8 cellular contexts compared by ENCODE assay signal in genomic region chr12:98515368-98516183, GRCh38.
DNase-seq lines count a peak whose midpoint lies in the region; ATAC-seq lines count a peak whose summit lies in the region.

Gene TMPO, plus strand, starts transcription at chr12:98515590. Its CDS starts 278 bp downstream, at chr12:98515868.

- DNase-seq in NCI-H526 treated with DMSO at 0.1 percent for 48 hours (lab: John Stamatoyannopoulos, UW) = peak; percentile 88
- DNase-seq in activated CD4-positive, alpha-beta T cell treated with anti-CD3 and anti-CD28 coated beads for 48 hours = peak; percentile 97
- DNase-seq in stimulated activated CD4-positive, alpha-beta T cell treated with anti-CD3 and anti-CD28 coated beads, Interleukin-1b, Interleukin-23, amount 100 ng/mL, for 24 hours (ENCODE audit: low read depth in 4 of 4, low spot score in 1 of 4) = peak; percentile 86 to 91 (median 88)

- H3K9me3 ChIP-seq in BLaER1 treated with 17β-estradiol and CSF1 and Interleukin-3, amounts not matched to agents 10 nM and 100 nM (replicated peaks in 1 of 11) = no peaks in the 10 kb centered on the region

- peak within 1 kb of the TSS; percentile 76 to 93 (median 86) for H3K4me2 ChIP-seq in BLaER1 treated with 17β-estradiol and CSF1 and Interleukin-3, amounts not matched to agents 10 nM and 100 nM

- H3K9ac ChIP-seq in BLaER1 treated with 17β-estradiol and CSF1 and Interleukin-3, amounts not matched to agents 10 nM and 100 nM = peak within 1 kb of the TSS; percentile 92 to 100 (median 98)

- peaks cover 27 to 49% (median 35%) of the 10 kb centered on the region in 10 experiments for H3K4me1 ChIP-seq in BLaER1 treated with 17β-estradiol and CSF1 and Interleukin-3, amounts not matched to agents 10 nM and 100 nM

- H3K36me3 ChIP-seq in BLaER1 treated with 17β-estradiol and CSF1 and Interleukin-3, amounts not matched to agents 10 nM and 100 nM = peaks cover 0 to 44% (median 26%) of the 10 kb centered on the region in 11 experiments; a peak in 14 of 22 replicates

- peak; percentile 68 for ATAC-seq in GM19351 (IDR thresholded peaks at IDR 0.05; ENCODE audit: unreplicated experiment)
- ATAC-seq in HG03520 (IDR thresholded peaks at IDR 0.05; ENCODE audit: unreplicated experiment) = peak; percentile 82

- peak within 1 kb of the TSS; percentile 84 to 100 (median 96) for H3K4me3 ChIP-seq in BLaER1 treated with 17β-estradiol and CSF1 and Interleukin-3, amounts not matched to agents 10 nM and 100 nM

- H3K27ac ChIP-seq in BLaER1 treated with 17β-estradiol and CSF1 and Interleukin-3, amounts not matched to agents 10 nM and 100 nM = peak within 1 kb of the TSS; percentile 89 to 100 (median 99)
- H3K27ac ChIP-seq in cingulate gyrus (ENCODE audit: low read depth, low read length) (peak within 1 kb of the TSS; percentile 97), layer of hippocampus (ENCODE audit: low read depth, low read length) (peak within 1 kb of the TSS; percentile 94)

- H4K20me1 ChIP-seq in BLaER1 treated with 17β-estradiol and CSF1 and Interleukin-3, amounts not matched to agents 10 nM and 100 nM = peaks cover 14 to 47% (median 41%) of the 10 kb centered on the region in 11 experiments; a peak in 21 of 22 replicates

- no peaks in the 10 kb centered on the region for H3K27me3 ChIP-seq in BLaER1 treated with 17β-estradiol and CSF1 and Interleukin-3, amounts not matched to agents 10 nM and 100 nM
- no peaks in the 10 kb centered on the region for H3K27me3 ChIP-seq in layer of hippocampus (ENCODE audit: control insufficient read depth, insufficient read depth, low read length)

Comparison
In these comparisons a context has a peak if more than half of its experiments do, and no peak if none do; other contexts are left out.
1. Peak in every context shown above with its lines: DNase-seq, ATAC-seq, H3K4me3 ChIP-seq and H3K27ac ChIP-seq.